1 cellular context compared by ENCODE assay signal in the genomic region with DNA sequence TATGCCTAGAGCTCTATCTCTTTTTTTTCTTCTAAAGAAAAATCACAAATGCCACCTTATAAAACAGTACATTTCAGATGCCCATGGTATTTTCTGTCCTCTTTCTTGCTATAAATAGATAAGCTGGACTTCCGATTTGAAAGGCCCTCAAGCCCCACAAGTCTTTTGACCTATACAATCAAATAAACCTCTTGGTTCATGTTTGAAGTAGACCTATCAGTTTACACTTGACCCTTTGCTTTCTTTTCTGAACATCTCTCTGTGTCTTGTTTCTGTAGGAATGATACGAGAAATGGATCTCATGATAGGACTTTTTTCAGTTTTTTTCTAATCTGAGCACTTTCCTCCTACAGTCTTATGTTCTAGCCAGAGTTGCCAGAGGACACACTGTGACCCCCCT.
TF ChIP-seq lines count a peak whose summit lies in the region.

No MANE protein-coding gene starts in this region.

TF ChIP-seq in HepG2, 621 proteins besides CTCF, POLR2A, EP300 and RAD21 (continued from another document):
- TF ChIP-seq, protein P1, sequence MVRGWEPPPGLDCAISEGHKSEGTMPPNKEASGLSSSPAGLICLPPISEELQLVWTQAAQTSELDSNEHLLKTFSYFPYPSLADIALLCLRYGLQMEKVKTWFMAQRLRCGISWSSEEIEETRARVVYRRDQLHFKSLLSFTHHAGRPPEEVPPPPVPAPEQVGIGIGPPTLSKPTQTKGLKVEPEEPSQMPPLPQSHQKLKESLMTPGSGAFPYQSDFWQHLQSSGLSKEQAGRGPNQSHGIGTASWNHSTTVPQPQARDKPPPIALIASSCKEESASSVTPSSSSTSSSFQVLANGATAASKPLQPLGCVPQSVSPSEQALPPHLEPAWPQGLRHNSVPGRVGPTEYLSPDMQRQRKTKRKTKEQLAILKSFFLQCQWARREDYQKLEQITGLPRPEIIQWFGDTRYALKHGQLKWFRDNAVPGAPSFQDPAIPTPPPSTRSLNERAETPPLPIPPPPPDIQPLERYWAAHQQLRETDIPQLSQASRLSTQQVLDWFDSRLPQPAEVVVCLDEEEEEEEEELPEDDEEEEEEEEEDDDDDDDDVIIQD (CRISPR knock-in tag; IDR thresholded peaks at IDR 0.05; ENCODE audit: low read depth): 0 out of 2 replicates have a peak, but pooled peaks have one; percentile 14
- TF ChIP-seq ARID2 (CRISPR knock-in tag; IDR thresholded peaks at IDR 0.05; ENCODE audit: borderline replicate concordance) (no peak), BCL6 (CRISPR knock-in tag; IDR thresholded peaks at IDR 0.05) (peak; percentile 64; the same call in 1 of the 2 replicates), ZFP36L1 (CRISPR knock-in tag; IDR thresholded peaks at IDR 0.05) (no peak), ZNF432 (CRISPR knock-in tag; IDR thresholded peaks at IDR 0.05; ENCODE audit: borderline replicate concordance) (no peak), ZBTB7B (CRISPR knock-in tag; IDR thresholded peaks at IDR 0.05) (0 out of 2 replicates have a peak, but pooled peaks have one; percentile 24), FOXA3 (CRISPR knock-in tag; IDR thresholded peaks at IDR 0.05) (0 out of 2 replicates have a peak, but pooled peaks have one; percentile 40), TCF7 (IDR thresholded peaks at IDR 0.05; ENCODE audit: low read depth) (peak; percentile 42), PAX8 (CRISPR knock-in tag; IDR thresholded peaks at IDR 0.05; ENCODE audit: borderline replicate concordance) (0 out of 2 replicates have a peak, but pooled peaks have one; percentile 7), ELF1 (CRISPR knock-in tag; IDR thresholded peaks at IDR 0.05) (no peak), TSC22D2 (CRISPR knock-in tag; IDR thresholded peaks at IDR 0.05; ENCODE audit: borderline replicate concordance) (peak; percentile 13; the same call in 1 of the 2 replicates), NR2F6 (IDR thresholded peaks at IDR 0.05) (peak; percentile 59), NR2F6 (CRISPR knock-in tag; IDR thresholded peaks at IDR 0.05) (peak; percentile 55), SUZ12 (IDR thresholded peaks at IDR 0.05; ENCODE audit: low read depth, low read length) (no peak), NR2F2 (IDR thresholded peaks at IDR 0.05; ENCODE audit: borderline replicate concordance, low read depth) (peak; percentile 65), RARA (CRISPR knock-in tag; IDR thresholded peaks at IDR 0.05) (peak; percentile 82), TGIF2 (CRISPR knock-in tag; IDR thresholded peaks at IDR 0.05) (0 out of 2 replicates have a peak, but pooled peaks have one; percentile 23), ZBTB3 (CRISPR knock-in tag; IDR thresholded peaks at IDR 0.05; ENCODE audit: borderline replicate concordance, low read depth) (no peak; the same call in 1 of the 2 replicates), SIX4 (CRISPR knock-in tag; IDR thresholded peaks at IDR 0.05) (peak; percentile 44; the same call in 1 of the 2 replicates), MEF2D (CRISPR knock-in tag; IDR thresholded peaks at IDR 0.05) (peak; percentile 76; the same call in 1 of the 2 replicates), ARID5B (CRISPR knock-in tag; IDR thresholded peaks at IDR 0.05) (peak; percentile 63), ZNF768 (CRISPR knock-in tag; IDR thresholded peaks at IDR 0.05) (no peak), SIX1 (CRISPR knock-in tag; IDR thresholded peaks at IDR 0.05; ENCODE audit: borderline replicate concordance) (peak; percentile 95), PPARG (CRISPR knock-in tag; conservative IDR thresholded peaks at IDR 0.05) (peak; percentile 91), SOX13 (IDR thresholded peaks at IDR 0.05) (no peak), SOX13 (CRISPR knock-in tag; conservative IDR thresholded peaks at IDR 0.05 in 1 of 2, IDR thresholded peaks at IDR 0.05 in 1 of 2) (peak in 1 of 2 experiments; percentile 44; a peak in 1 of 4 replicates)
